Comparison of ENCODE assay signal across 1 cellular context in genomic region chr7:130899638-130900401, GRCh38.
A peak's percentile ranks its signal among the peaks of the same experiment; 100 is the strongest.
TF ChIP-seq lines count a peak whose summit lies in the region.

No MANE protein-coding gene starts in this region.

TF ChIP-seq in HepG2, 621 proteins besides CTCF, POLR2A, EP300 and RAD21 (continued from another document and continues in another):
- TF ChIP-seq, protein P1, sequence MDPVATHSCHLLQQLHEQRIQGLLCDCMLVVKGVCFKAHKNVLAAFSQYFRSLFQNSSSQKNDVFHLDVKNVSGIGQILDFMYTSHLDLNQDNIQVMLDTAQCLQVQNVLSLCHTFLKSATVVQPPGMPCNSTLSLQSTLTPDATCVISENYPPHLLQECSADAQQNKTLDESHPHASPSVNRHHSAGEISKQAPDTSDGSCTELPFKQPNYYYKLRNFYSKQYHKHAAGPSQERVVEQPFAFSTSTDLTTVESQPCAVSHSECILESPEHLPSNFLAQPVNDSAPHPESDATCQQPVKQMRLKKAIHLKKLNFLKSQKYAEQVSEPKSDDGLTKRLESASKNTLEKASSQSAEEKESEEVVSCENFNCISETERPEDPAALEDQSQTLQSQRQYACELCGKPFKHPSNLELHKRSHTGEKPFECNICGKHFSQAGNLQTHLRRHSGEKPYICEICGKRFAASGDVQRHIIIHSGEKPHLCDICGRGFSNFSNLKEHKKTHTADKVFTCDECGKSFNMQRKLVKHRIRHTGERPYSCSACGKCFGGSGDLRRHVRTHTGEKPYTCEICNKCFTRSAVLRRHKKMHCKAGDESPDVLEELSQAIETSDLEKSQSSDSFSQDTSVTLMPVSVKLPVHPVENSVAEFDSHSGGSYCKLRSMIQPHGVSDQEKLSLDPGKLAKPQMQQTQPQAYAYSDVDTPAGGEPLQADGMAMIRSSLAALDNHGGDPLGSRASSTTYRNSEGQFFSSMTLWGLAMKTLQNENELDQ (CRISPR knock-in tag; IDR thresholded peaks at IDR 0.05; ENCODE audit: borderline replicate concordance): no peak
- TF ChIP-seq, protein P2, sequence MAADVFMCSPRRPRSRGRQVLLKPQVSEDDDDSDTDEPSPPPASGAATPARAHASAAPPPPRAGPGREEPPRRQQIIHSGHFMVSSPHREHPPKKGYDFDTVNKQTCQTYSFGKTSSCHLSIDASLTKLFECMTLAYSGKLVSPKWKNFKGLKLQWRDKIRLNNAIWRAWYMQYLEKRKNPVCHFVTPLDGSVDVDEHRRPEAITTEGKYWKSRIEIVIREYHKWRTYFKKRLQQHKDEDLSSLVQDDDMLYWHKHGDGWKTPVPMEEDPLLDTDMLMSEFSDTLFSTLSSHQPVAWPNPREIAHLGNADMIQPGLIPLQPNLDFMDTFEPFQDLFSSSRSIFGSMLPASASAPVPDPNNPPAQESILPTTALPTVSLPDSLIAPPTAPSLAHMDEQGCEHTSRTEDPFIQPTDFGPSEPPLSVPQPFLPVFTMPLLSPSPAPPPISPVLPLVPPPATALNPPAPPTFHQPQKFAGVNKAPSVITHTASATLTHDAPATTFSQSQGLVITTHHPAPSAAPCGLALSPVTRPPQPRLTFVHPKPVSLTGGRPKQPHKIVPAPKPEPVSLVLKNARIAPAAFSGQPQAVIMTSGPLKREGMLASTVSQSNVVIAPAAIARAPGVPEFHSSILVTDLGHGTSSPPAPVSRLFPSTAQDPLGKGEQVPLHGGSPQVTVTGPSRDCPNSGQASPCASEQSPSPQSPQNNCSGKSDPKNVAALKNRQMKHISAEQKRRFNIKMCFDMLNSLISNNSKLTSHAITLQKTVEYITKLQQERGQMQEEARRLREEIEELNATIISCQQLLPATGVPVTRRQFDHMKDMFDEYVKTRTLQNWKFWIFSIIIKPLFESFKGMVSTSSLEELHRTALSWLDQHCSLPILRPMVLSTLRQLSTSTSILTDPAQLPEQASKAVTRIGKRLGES (CRISPR knock-in tag; IDR thresholded peaks at IDR 0.05; ENCODE audit: borderline replicate concordance): 0 out of 2 replicates have a peak, but pooled peaks have one; percentile 38
- TF ChIP-seq PATZ1 (CRISPR knock-in tag; IDR thresholded peaks at IDR 0.05): peak; percentile 89
- no peak for TF ChIP-seq ZNF329 (CRISPR knock-in tag; IDR thresholded peaks at IDR 0.05; ENCODE audit: low read depth)
- TF ChIP-seq RCOR2 (CRISPR knock-in tag; IDR thresholded peaks at IDR 0.05): peak; percentile 84
- TF ChIP-seq PITX1 (CRISPR knock-in tag; IDR thresholded peaks at IDR 0.05): peak; percentile 94
- peak; percentile 79; the same call in 1 of the 2 replicates for TF ChIP-seq ZNF292 (CRISPR knock-in tag; IDR thresholded peaks at IDR 0.05; ENCODE audit: borderline replicate concordance, low read depth)
- TF ChIP-seq PHF21A (CRISPR knock-in tag; IDR thresholded peaks at IDR 0.05): peak; percentile 97
- TF ChIP-seq IRF9 (CRISPR knock-in tag; IDR thresholded peaks at IDR 0.05; ENCODE audit: borderline replicate concordance): peak; percentile 82; the same call in 1 of the 2 replicates
- TF ChIP-seq ARHGAP35 (CRISPR knock-in tag; IDR thresholded peaks at IDR 0.05; ENCODE audit: borderline replicate concordance): no peak
- peak; percentile 76; the same call in 1 of the 2 replicates for TF ChIP-seq ZNF362 (CRISPR knock-in tag; IDR thresholded peaks at IDR 0.05; ENCODE audit: borderline replicate concordance)
- TF ChIP-seq ISL2 (CRISPR knock-in tag; IDR thresholded peaks at IDR 0.05): peak; percentile 94
- TF ChIP-seq STAT5B (CRISPR knock-in tag; IDR thresholded peaks at IDR 0.05): no peak
- TF ChIP-seq, protein P3, sequence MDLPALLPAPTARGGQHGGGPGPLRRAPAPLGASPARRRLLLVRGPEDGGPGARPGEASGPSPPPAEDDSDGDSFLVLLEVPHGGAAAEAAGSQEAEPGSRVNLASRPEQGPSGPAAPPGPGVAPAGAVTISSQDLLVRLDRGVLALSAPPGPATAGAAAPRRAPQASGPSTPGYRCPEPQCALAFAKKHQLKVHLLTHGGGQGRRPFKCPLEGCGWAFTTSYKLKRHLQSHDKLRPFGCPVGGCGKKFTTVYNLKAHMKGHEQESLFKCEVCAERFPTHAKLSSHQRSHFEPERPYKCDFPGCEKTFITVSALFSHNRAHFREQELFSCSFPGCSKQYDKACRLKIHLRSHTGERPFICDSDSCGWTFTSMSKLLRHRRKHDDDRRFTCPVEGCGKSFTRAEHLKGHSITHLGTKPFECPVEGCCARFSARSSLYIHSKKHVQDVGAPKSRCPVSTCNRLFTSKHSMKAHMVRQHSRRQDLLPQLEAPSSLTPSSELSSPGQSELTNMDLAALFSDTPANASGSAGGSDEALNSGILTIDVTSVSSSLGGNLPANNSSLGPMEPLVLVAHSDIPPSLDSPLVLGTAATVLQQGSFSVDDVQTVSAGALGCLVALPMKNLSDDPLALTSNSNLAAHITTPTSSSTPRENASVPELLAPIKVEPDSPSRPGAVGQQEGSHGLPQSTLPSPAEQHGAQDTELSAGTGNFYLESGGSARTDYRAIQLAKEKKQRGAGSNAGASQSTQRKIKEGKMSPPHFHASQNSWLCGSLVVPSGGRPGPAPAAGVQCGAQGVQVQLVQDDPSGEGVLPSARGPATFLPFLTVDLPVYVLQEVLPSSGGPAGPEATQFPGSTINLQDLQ (CRISPR knock-in tag; IDR thresholded peaks at IDR 0.05): no peak
- no peak for TF ChIP-seq ZNF703 (CRISPR knock-in tag; IDR thresholded peaks at IDR 0.05; ENCODE audit: borderline replicate concordance)
- TF ChIP-seq PLRG1 (conservative IDR thresholded peaks at IDR 0.05): no peak
- TF ChIP-seq, protein P4, sequence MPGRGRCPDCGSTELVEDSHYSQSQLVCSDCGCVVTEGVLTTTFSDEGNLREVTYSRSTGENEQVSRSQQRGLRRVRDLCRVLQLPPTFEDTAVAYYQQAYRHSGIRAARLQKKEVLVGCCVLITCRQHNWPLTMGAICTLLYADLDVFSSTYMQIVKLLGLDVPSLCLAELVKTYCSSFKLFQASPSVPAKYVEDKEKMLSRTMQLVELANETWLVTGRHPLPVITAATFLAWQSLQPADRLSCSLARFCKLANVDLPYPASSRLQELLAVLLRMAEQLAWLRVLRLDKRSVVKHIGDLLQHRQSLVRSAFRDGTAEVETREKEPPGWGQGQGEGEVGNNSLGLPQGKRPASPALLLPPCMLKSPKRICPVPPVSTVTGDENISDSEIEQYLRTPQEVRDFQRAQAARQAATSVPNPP (CRISPR knock-in tag; IDR thresholded peaks at IDR 0.05): peak; percentile 43; the same call in 1 of the 2 replicates
- TF ChIP-seq, protein P5, sequence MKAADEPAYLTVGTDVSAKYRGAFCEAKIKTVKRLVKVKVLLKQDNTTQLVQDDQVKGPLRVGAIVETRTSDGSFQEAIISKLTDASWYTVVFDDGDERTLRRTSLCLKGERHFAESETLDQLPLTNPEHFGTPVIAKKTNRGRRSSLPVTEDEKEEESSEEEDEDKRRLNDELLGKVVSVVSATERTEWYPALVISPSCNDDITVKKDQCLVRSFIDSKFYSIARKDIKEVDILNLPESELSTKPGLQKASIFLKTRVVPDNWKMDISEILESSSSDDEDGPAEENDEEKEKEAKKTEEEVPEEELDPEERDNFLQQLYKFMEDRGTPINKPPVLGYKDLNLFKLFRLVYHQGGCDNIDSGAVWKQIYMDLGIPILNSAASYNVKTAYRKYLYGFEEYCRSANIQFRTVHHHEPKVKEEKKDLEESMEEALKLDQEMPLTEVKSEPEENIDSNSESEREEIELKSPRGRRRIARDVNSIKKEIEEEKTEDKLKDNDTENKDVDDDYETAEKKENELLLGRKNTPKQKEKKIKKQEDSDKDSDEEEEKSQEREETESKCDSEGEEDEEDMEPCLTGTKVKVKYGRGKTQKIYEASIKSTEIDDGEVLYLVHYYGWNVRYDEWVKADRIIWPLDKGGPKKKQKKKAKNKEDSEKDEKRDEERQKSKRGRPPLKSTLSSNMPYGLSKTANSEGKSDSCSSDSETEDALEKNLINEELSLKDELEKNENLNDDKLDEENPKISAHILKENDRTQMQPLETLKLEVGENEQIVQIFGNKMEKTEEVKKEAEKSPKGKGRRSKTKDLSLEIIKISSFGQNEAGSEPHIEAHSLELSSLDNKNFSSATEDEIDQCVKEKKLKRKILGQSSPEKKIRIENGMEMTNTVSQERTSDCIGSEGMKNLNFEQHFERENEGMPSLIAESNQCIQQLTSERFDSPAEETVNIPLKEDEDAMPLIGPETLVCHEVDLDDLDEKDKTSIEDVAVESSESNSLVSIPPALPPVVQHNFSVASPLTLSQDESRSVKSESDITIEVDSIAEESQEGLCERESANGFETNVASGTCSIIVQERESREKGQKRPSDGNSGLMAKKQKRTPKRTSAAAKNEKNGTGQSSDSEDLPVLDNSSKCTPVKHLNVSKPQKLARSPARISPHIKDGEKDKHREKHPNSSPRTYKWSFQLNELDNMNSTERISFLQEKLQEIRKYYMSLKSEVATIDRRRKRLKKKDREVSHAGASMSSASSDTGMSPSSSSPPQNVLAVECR (CRISPR knock-in tag; IDR thresholded peaks at IDR 0.05; ENCODE audit: borderline replicate concordance): peak; percentile 75; the same call in 1 of the 2 replicates
- TF ChIP-seq SALL2 (CRISPR knock-in tag; IDR thresholded peaks at IDR 0.05): 0 out of 2 replicates have a peak, but pooled peaks have one; percentile 77
- TF ChIP-seq, protein P6, sequence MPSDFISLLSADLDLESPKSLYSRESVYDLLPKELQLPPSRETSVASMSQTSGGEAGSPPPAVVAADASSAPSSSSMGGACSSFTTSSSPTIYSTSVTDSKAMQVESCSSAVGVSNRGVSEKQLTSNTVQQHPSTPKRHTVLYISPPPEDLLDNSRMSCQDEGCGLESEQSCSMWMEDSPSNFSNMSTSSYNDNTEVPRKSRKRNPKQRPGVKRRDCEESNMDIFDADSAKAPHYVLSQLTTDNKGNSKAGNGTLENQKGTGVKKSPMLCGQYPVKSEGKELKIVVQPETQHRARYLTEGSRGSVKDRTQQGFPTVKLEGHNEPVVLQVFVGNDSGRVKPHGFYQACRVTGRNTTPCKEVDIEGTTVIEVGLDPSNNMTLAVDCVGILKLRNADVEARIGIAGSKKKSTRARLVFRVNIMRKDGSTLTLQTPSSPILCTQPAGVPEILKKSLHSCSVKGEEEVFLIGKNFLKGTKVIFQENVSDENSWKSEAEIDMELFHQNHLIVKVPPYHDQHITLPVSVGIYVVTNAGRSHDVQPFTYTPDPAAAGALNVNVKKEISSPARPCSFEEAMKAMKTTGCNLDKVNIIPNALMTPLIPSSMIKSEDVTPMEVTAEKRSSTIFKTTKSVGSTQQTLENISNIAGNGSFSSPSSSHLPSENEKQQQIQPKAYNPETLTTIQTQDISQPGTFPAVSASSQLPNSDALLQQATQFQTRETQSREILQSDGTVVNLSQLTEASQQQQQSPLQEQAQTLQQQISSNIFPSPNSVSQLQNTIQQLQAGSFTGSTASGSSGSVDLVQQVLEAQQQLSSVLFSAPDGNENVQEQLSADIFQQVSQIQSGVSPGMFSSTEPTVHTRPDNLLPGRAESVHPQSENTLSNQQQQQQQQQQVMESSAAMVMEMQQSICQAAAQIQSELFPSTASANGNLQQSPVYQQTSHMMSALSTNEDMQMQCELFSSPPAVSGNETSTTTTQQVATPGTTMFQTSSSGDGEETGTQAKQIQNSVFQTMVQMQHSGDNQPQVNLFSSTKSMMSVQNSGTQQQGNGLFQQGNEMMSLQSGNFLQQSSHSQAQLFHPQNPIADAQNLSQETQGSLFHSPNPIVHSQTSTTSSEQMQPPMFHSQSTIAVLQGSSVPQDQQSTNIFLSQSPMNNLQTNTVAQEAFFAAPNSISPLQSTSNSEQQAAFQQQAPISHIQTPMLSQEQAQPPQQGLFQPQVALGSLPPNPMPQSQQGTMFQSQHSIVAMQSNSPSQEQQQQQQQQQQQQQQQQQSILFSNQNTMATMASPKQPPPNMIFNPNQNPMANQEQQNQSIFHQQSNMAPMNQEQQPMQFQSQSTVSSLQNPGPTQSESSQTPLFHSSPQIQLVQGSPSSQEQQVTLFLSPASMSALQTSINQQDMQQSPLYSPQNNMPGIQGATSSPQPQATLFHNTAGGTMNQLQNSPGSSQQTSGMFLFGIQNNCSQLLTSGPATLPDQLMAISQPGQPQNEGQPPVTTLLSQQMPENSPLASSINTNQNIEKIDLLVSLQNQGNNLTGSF (CRISPR knock-in tag; IDR thresholded peaks at IDR 0.05): peak; percentile 88; the same call in 1 of the 2 replicates
- TF ChIP-seq KMT2B (CRISPR knock-in tag; IDR thresholded peaks at IDR 0.05): peak; percentile 61; the same call in 1 of the 2 replicates
- peak; percentile 78 for TF ChIP-seq RXRA (CRISPR knock-in tag; IDR thresholded peaks at IDR 0.05)
- no peak for TF ChIP-seq ZNF296 (CRISPR knock-in tag; conservative IDR thresholded peaks at IDR 0.05)
- TF ChIP-seq ZNF17 (CRISPR knock-in tag; IDR thresholded peaks at IDR 0.05): no peak
- peak; percentile 64 for TF ChIP-seq GATAD1 (CRISPR knock-in tag; IDR thresholded peaks at IDR 0.05)
- peak; percentile 51; the same call in 1 of the 2 replicates for TF ChIP-seq KLF6 (CRISPR knock-in tag; IDR thresholded peaks at IDR 0.05)
- peak; percentile 57; the same call in 1 of the 2 replicates for TF ChIP-seq ATF1 (CRISPR knock-in tag; IDR thresholded peaks at IDR 0.05)
- no peak for TF ChIP-seq ZNF543 (CRISPR knock-in tag; IDR thresholded peaks at IDR 0.05)
- peak in 1 of 2 experiments; percentile 89; a peak in 2 of 4 replicates for TF ChIP-seq KLF16 (CRISPR knock-in tag; IDR thresholded peaks at IDR 0.05)
- TF ChIP-seq ZNF7 (CRISPR knock-in tag; IDR thresholded peaks at IDR 0.05): no peak
- no peak for TF ChIP-seq ZNF567 (CRISPR knock-in tag; IDR thresholded peaks at IDR 0.05; ENCODE audit: borderline replicate concordance)
- no peak for TF ChIP-seq ZNF773 (CRISPR knock-in tag; IDR thresholded peaks at IDR 0.05; ENCODE audit: borderline replicate concordance)
